16 cellular contexts compared by ENCODE assay signal in genomic region chr12:15689751-15690191, GRCh38.
DNase-seq lines count a peak whose midpoint lies in the region; ATAC-seq and TF ChIP-seq lines count a peak whose summit lies in the region.
"Had no signal": no experiment of that assay in that cellular context is flagged by ENCODE, and none has a peak within 500 bp of the region (broad histone marks: within the 10 kb centered on the region; RNA-seq: fewer than 3 reads in every experiment).

No MANE protein-coding gene starts in this region.

- H3K27ac ChIP-seq in heart left ventricle, result peak overlapping the region in 10 of 12 donors; percentile 13 to 83 (median 62)
- peak overlapping the region in 1 of 2 donors; percentile 65 for H3K27ac ChIP-seq in right atrium auricular region
- peak overlapping the region; percentile 73 for H3K27ac ChIP-seq in brain microvascular endothelial cell
- no peak overlapping the region for H3K27ac ChIP-seq in left lung
- H3K27ac ChIP-seq: breast epithelium, lower lobe of right lung, SJSA1 had no signal

- no peak for TF ChIP-seq POLR2A in heart left ventricle (IDR thresholded peaks at IDR 0.05)

- no peaks in the 10 kb centered on the region for H3K27me3 ChIP-seq in heart left ventricle
- H3K27me3 ChIP-seq in right atrium auricular region, result no peaks in the 10 kb centered on the region
- no peaks in the 10 kb centered on the region for H3K27me3 ChIP-seq in brain microvascular endothelial cell (replicated peaks)
- H3K27me3 ChIP-seq in left lung, result no peaks in the 10 kb centered on the region
- H3K27me3 ChIP-seq: breast epithelium, MG63, SJSA1 had no signal

- peaks cover 0 to 4% (median 0%) of the 10 kb centered on the region in 12 donors for H3K9me3 ChIP-seq in heart left ventricle
- no peaks in the 10 kb centered on the region for H3K9me3 ChIP-seq in right atrium auricular region
- H3K9me3 ChIP-seq in left lung, result no peaks in the 10 kb centered on the region
- H3K9me3 ChIP-seq: breast epithelium, lower lobe of right lung, MG63, SJSA1 had no signal

- 71 to 79% (median 77%) methylated on average over 4 of the region's 4 CpGs for WGBS in heart left ventricle, 4 donors

- ATAC-seq in heart left ventricle (no peak), left lung (peak; percentile 19)
- ATAC-seq: stimulated activated naive CD8-positive, alpha-beta T cell treated with anti-CD3 and anti-CD28 coated beads, Interleukin-15, Interleukin-2, amounts not matched to agents 100 U/mL and 50 U/mL, for 24 hours had no signal

- no peak for TF ChIP-seq CTCF in heart left ventricle (IDR thresholded peaks at IDR 0.05)
- TF ChIP-seq CTCF in right atrium auricular region (IDR thresholded peaks at IDR 0.05), result no peak
- TF ChIP-seq CTCF in brain microvascular endothelial cell (IDR thresholded peaks at IDR 0.05; ENCODE audit: low read depth, low read length, missing control alignments), result no peak
- TF ChIP-seq CTCF in left lung (IDR thresholded peaks at IDR 0.05), result no peak

- in situ Hi-C loops in brain microvascular endothelial cell (cut with HindIII; ENCODE audit: low pct_ligation_motif_present, low sequenced_read_pairs), result no loop called here
- in situ Hi-C loops in KBM-7 (cut with MboI; ENCODE audit: low pct_unique_long_range_greater_than_20kb, low sequenced_read_pairs), result no loop called here

- no peak for DNase-seq in heart left ventricle
- DNase-seq in right atrium auricular region (ENCODE audit: low spot score), result no peak
- no peak for DNase-seq in brain microvascular endothelial cell
- no peak for DNase-seq in left lung
- DNase-seq in head of caudate nucleus, result no peak
- no peak for DNase-seq in amygdala (lab: John Stamatoyannopoulos, UW)
- no peak for DNase-seq in KBM-7
- DNase-seq in effector CD8-positive, alpha-beta T cell (lab: John Stamatoyannopoulos, UW), result no peak
- DNase-seq: activated CD8-positive, alpha-beta memory T cell treated with anti-CD3 and anti-CD28 coated beads for 24 hours; activated gamma-delta T cell; COR-L47; lower lobe of right lung; MG63; stimulated activated naive CD8-positive, alpha-beta T cell treated with anti-CD3 and anti-CD28 coated beads, Interleukin-15, Interleukin-2, amounts not matched to agents 100 U/mL and 50 U/mL, for 24 hours had no signal

- peaks cover 0 to 66% (median 23%) of the 10 kb centered on the region in 12 donors for H3K4me1 ChIP-seq in heart left ventricle
- H3K4me1 ChIP-seq in right atrium auricular region, result peaks cover 0 to 28% of the 10 kb centered on the region in 2 donors
- peaks cover 0 to 39% of the 10 kb centered on the region in 2 donors for H3K4me1 ChIP-seq in left lung
- H3K4me1 ChIP-seq: breast epithelium had no signal

- no peak overlapping the region for H3K4me3 ChIP-seq in heart left ventricle
- H3K4me3 ChIP-seq in right atrium auricular region, result no peak overlapping the region
- H3K4me3 ChIP-seq in brain microvascular endothelial cell (ENCODE audit: low read depth, low read length), result no peak overlapping the region
- no peak overlapping the region for H3K4me3 ChIP-seq in left lung
- H3K4me3 ChIP-seq: breast epithelium, lower lobe of right lung, SJSA1 had no signal

- H3K36me3 ChIP-seq in heart left ventricle (no peaks in the 10 kb centered on the region), right atrium auricular region (no peaks in the 10 kb centered on the region), brain microvascular endothelial cell (replicated peaks) (no peaks in the 10 kb centered on the region), left lung (no peaks in the 10 kb centered on the region)
- H3K36me3 ChIP-seq: breast epithelium, lower lobe of right lung, SJSA1 had no signal

- intact Hi-C loops in heart left ventricle (cut with DNase I) (loop anchor here in 2 of 10 donors (5.0 to 10.0 kb wide), 2 partner anchors 88 to 95 kb away; partner anchors contain the start of gene EPS8 (in 1 of the 2)), left lung (cut with DNase I) (no loop called here), head of caudate nucleus (cut with DNase I) (no loop called here)

Comparison
In these comparisons a context has a peak if more than half of its experiments do, and no peak if none do; other contexts are left out.
1. H3K27ac ChIP-seq: peak in heart left ventricle (10 of 12) and brain microvascular endothelial cell (single experiment); none in left lung (0 of 2).